Comparison of ENCODE assay signal across 3 cellular contexts in the genomic region with DNA sequence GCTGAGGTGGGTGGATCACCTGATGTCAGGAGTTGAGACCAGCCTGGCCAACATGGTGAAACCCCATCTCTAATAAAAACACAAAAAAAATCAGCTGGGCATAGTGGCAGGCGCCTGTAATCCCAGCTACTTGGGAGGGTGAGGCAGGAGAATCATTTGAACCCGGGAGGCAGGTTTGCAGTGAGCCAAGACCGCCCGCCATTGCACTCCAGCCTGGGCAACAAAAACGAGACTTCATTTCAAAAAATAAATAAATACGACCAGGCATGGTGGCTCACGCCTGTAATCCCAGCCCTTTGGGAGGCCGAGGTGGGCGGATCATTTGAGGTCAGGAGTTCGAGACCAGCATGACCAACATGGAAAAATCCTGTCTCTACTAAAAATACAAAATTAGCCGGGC. TPM values are rescaled to one million over a fixed set of nuclear protein-coding genes. Genes with fewer than 3 reads are reported as not detected.
"Had no signal": no experiment of that assay in that cellular context is flagged by ENCODE, and none has a peak within 500 bp of the region (broad histone marks: within the 10 kb centered on the region; RNA-seq: fewer than 3 reads in every experiment).

No MANE protein-coding gene starts in this region.

RNA-seq across cellular contexts. Expression of gene MFAP4, which starts 33.6 kb away (rescaled TPM):
- total RNA-seq: HepG2, HT1080 had no signal

RNA-seq across cellular contexts. Expression of gene RNF112, which starts 57.6 kb away (rescaled TPM):
- total RNA-seq: HepG2, HT1080 had no signal
- polyA plus RNA-seq: K562 had no signal
